In genomic region chr18:518081-518480, GRCh38 we compare ENCODE assay signal across 19 cellular contexts. TPM values are rescaled to one million over a fixed set of nuclear protein-coding genes. Genes with fewer than 3 reads are reported as not detected.
A peak's percentile ranks its signal among the peaks of the same experiment; 100 is the strongest.
DNase-seq lines count a peak whose midpoint lies in the region; ATAC-seq, FAIRE-seq and TF ChIP-seq lines count a peak whose summit lies in the region.
"Had no signal": no experiment of that assay in that cellular context is flagged by ENCODE, and none has a peak within 500 bp of the region (broad histone marks: within the 10 kb centered on the region; RNA-seq: fewer than 3 reads in every experiment).

No MANE protein-coding gene starts in this region.

- FAIRE-seq in endothelial cell of umbilical vein (lab: Jason Lieb, UNC) = no peak
- FAIRE-seq: A549, GM12878, H1 had no signal

- no peaks in the 10 kb centered on the region for H4K20me1 ChIP-seq in endothelial cell of umbilical vein (replicated peaks; ENCODE audit: control insufficient read depth, extremely low read depth, insufficient read depth, low read length)

- POLR2A ChIA-PET in endothelial cell of umbilical vein (lab: Charles Lee) = interaction anchor here (1.2 kb wide), 1 partner anchor 251 kb away, joined by 3 read pairs; the partner anchor contains the start of gene THOC1

- dilution Hi-C loops in endothelial cell of umbilical vein (cut with MboI; ENCODE audit: extremely low pct_ligation_motif_present, low sequenced_read_pairs) = no loop called here

- H3K9ac ChIP-seq in endothelial cell of umbilical vein (replicated peaks; ENCODE audit: extremely low read depth, insufficient read depth, low read length) = no peak overlapping the region

- H2AFZ ChIP-seq in endothelial cell of umbilical vein (ENCODE audit: low read depth, low read length) = no peak overlapping the region

- no peak for TF ChIP-seq CTCF in endothelial cell of umbilical vein (IDR thresholded peaks at IDR 0.05; ENCODE audit: extremely low read depth in 1 of 2, insufficient read depth in 1 of 2, low read depth in 1 of 2, low read length in 2 of 2)
- TF ChIP-seq CTCF in mesothelial cell of epicardium (IDR thresholded peaks at IDR 0.05; ENCODE audit: unreplicated experiment) = no peak
- no peak for TF ChIP-seq CTCF in stomach (IDR thresholded peaks at IDR 0.05)

- H3K27me3 Mint-ChIP-seq in mesothelial cell of epicardium (ENCODE audit: low read depth) = no peaks in the 10 kb centered on the region
- H3K27me3 Mint-ChIP-seq in stimulated activated naive CD8-positive, alpha-beta T cell treated with anti-CD3 and anti-CD28 coated beads, Interleukin-15, amount 100 ng/mL, for 72 hours = peaks cover 23% of the 10 kb centered on the region

- TF ChIP-seq POLR2A in endothelial cell of umbilical vein (IDR thresholded peaks at IDR 0.05; ENCODE audit: low read depth, low read length) = no peak
- no peak for TF ChIP-seq POLR2A in stomach (IDR thresholded peaks at IDR 0.05)

- BruUV-seq in endothelial cell of umbilical vein (replicated peaks; lab: Mats Ljungman, UMichigan) = no TSS peak

- H3K36me3 ChIP-seq in endothelial cell of umbilical vein (ENCODE audit: control insufficient read depth in 2 of 2, extremely low read depth in 1 of 2, insufficient read depth in 2 of 2, low read length in 2 of 2) (no peaks in the 10 kb centered on the region), stomach (no peaks in the 10 kb centered on the region)
- H3K36me3 ChIP-seq: SJCRH30 had no signal

- no peak for TF ChIP-seq EP300 in stomach (IDR thresholded peaks at IDR 0.05)

- H3K27ac ChIP-seq in endothelial cell of umbilical vein (ENCODE audit: insufficient read depth, low read depth, low read length) = peak overlapping the region; percentile 82
- no peak overlapping the region for H3K27ac ChIP-seq in stomach
- H3K27ac ChIP-seq: A549, SJCRH30 had no signal

- H3K4me2 ChIP-seq in endothelial cell of umbilical vein (ENCODE audit: insufficient read depth, low read length) = no peak overlapping the region
- H3K4me2 ChIP-seq: A549 had no signal

- H3K4me1 ChIP-seq in endothelial cell of umbilical vein (ENCODE audit: control insufficient read depth, extremely low read depth, insufficient read depth, low read length) (peaks cover 35% of the 10 kb centered on the region), stomach (peaks cover 0 to 14% (median 9%) of the 10 kb centered on the region in 4 donors)
- H3K4me1 ChIP-seq: SJCRH30 had no signal

- H3K4me3 ChIP-seq in endothelial cell of umbilical vein (replicated peaks in 1 of 3; ENCODE audit: insufficient read depth in 1 of 3, low read depth in 1 of 3, low read length in 3 of 3) = no peak overlapping the region
- no peak overlapping the region for H3K4me3 ChIP-seq in stomach
- H3K4me3 ChIP-seq: A549, GM12878, SJCRH30 had no signal

- H3K4me1 Mint-ChIP-seq in mesothelial cell of epicardium = peaks cover 34% of the 10 kb centered on the region
- peaks cover 15% of the 10 kb centered on the region for H3K4me1 Mint-ChIP-seq in stimulated activated naive CD8-positive, alpha-beta T cell treated with anti-CD3 and anti-CD28 coated beads, Interleukin-15, amount 100 ng/mL, for 72 hours

- H3K79me2 ChIP-seq in endothelial cell of umbilical vein (ENCODE audit: control insufficient read depth, insufficient read depth, low read length) = no peaks in the 10 kb centered on the region

- no peak overlapping the region for H3K4me3 Mint-ChIP-seq in mesothelial cell of epicardium
- no peak overlapping the region for H3K4me3 Mint-ChIP-seq in stimulated activated naive CD8-positive, alpha-beta T cell treated with anti-CD3 and anti-CD28 coated beads, Interleukin-15, amount 100 ng/mL, for 72 hours
- H3K4me3 Mint-ChIP-seq: CD4-positive, alpha-beta memory T cell had no signal

- CTCF ChIA-PET in endothelial cell of umbilical vein (lab: Charles Lee) = interaction anchor here (1.1 to 1.4 kb wide), 3 partner anchors 22 to 98 kb away, joined by 3 to 5 read pairs (median 4); no protein-coding TSS in a partner anchor

- intact Hi-C loops in endothelial cell of umbilical vein (cut with micrococcal nuclease) = loop anchor here (5.0 kb wide), 1 partner anchor 251 kb away; the partner anchor contains the start of gene THOC1
- intact Hi-C loops in stomach (cut with DNase I; ENCODE audit: low total_unique reads) = no loop called here

- peaks cover 4% of the 10 kb centered on the region for H3K9me3 Mint-ChIP-seq in mesothelial cell of epicardium
- H3K9me3 Mint-ChIP-seq in stimulated activated naive CD8-positive, alpha-beta T cell treated with anti-CD3 and anti-CD28 coated beads, Interleukin-15, amount 100 ng/mL, for 72 hours = peaks cover 7 to 8% of the 10 kb centered on the region in 2 donors

- DNase-seq in ELR (ENCODE audit: low read depth) (peak; percentile 52), NCI-H226 (peak; percentile 49), endothelial cell of umbilical vein (ENCODE audit: low read depth, low spot score) (no peak), mesothelial cell of epicardium (ENCODE audit: low spot score in 2 of 2, unreplicated experiment in 2 of 2) (no peak), stomach (no peak)
- no peak for DNase-seq in stimulated activated naive CD8-positive, alpha-beta T cell treated with anti-CD3 and anti-CD28 coated beads, Interleukin-15, amount 100 ng/mL, for 72 hours
- DNase-seq in stimulated activated CD8-positive, alpha-beta memory T cell treated with anti-CD3 and anti-CD28 coated beads, Interleukin-4, amount 100 ng/mL, for 48 hours = no peak
- DNase-seq: Calu3; CD4-positive, alpha-beta memory T cell; Karpas-422; NCI-H1436; NCI-H1930; NCI-H345; NCI-H524 treated with DMSO at 0.1 percent for 48 hours; SJCRH30 had no signal

- no peak for ATAC-seq in HG03175 (IDR thresholded peaks at IDR 0.05; ENCODE audit: unreplicated experiment)
- ATAC-seq in stimulated activated naive CD8-positive, alpha-beta T cell treated with anti-CD3 and anti-CD28 coated beads, Interleukin-15, amount 100 ng/mL, for 72 hours = no peak
- ATAC-seq: A549 had no signal

- H3K36me3 Mint-ChIP-seq in mesothelial cell of epicardium = peaks cover 3% of the 10 kb centered on the region

- H3K9me3 ChIP-seq in endothelial cell of umbilical vein (replicated peaks; ENCODE audit: control insufficient read depth, insufficient read depth, low read length) = no peaks in the 10 kb centered on the region
- no peaks in the 10 kb centered on the region for H3K9me3 ChIP-seq in stomach
- H3K9me3 ChIP-seq: A549, SJCRH30 had no signal

- H3K27me3 ChIP-seq in endothelial cell of umbilical vein (ENCODE audit: control insufficient read depth in 2 of 2, insufficient read depth in 2 of 2, low read length in 2 of 2) (no peaks in the 10 kb centered on the region), stomach (no peaks in the 10 kb centered on the region)
- H3K27me3 ChIP-seq: SJCRH30 had no signal

- H3K27ac Mint-ChIP-seq in mesothelial cell of epicardium = peak overlapping the region; percentile 77
- H3K27ac Mint-ChIP-seq in stimulated activated naive CD8-positive, alpha-beta T cell treated with anti-CD3 and anti-CD28 coated beads, Interleukin-15, amount 100 ng/mL, for 72 hours = no peak overlapping the region
- H3K27ac Mint-ChIP-seq: CD4-positive, alpha-beta memory T cell had no signal

- WGBS in stomach, 5 donors = 86 to 94% (median 93%) methylated on average over 3 of the region's 3 CpGs

- no peaks in the 10 kb centered on the region for H3K9me1 ChIP-seq in endothelial cell of umbilical vein (replicated peaks; ENCODE audit: control insufficient read depth, extremely low read depth, insufficient read depth, low read length)

TF ChIP-seq in endothelial cell of umbilical vein, 7 proteins besides CTCF, POLR2A, EP300 and RAD21:
- peak; percentile 9 for TF ChIP-seq GATA2 (IDR thresholded peaks at IDR 0.05; ENCODE audit: insufficient read depth, insufficient read length, low read depth, low read length)
- no peak for TF ChIP-seq FOS (IDR thresholded peaks at IDR 0.05; ENCODE audit: borderline replicate concordance, insufficient read depth, low read length)

RNA-seq across cellular contexts. Expression of gene COLEC12, which starts 17.6 kb away (rescaled TPM):
- total RNA-seq in endothelial cell of umbilical vein (13.8 and 17.1 TPM in 2 replicates), mesothelial cell of epicardium (68.7 to 70.5 TPM (median 70.0 TPM) in 3 replicates), stomach (10 to 100 TPM in 2 of 5 donors, 1 to 10 TPM in 3; 5.2 to 37.5 (median 8.0) TPM)
- polyA plus RNA-seq in endothelial cell of umbilical vein (7.6 and 8.0 TPM in 2 replicates), stomach (1 to 10 TPM; 1.7 to 2.1 (median 1.8) TPM)
- 6.0 and 7.4 TPM in 2 replicates for polyA plus RNA-seq in endothelial cell of umbilical vein (2011; cell fraction: cytosol; rRNA removed)
- 8.7 and 11.4 TPM in 2 replicates for polyA plus RNA-seq in endothelial cell of umbilical vein (2011; cell fraction: nucleus; rRNA removed)
- 6.0 and 8.4 TPM in 2 replicates for polyA plus RNA-seq in endothelial cell of umbilical vein (2012)
- polyA minus RNA-seq in endothelial cell of umbilical vein = 6.6 and 8.5 TPM in 2 replicates
- polyA minus RNA-seq in endothelial cell of umbilical vein (2011; cell fraction: cytosol; rRNA and poly(A)+ RNA removed) = not detected
- polyA minus RNA-seq in endothelial cell of umbilical vein (2011; cell fraction: nucleus; rRNA and poly(A)+ RNA removed) = 6.1 and 7.1 TPM in 2 replicates
- total RNA-seq: Calu3, SJCRH30 had no signal
- polyA plus RNA-seq: CD4-positive, alpha-beta memory T cell had no signal

Comparison
In these comparisons a context has a peak if more than half of its experiments do, and no peak if none do; other contexts are left out.
1. DNase-seq: peak in ELR (single experiment) and NCI-H226 (single experiment); none in endothelial cell of umbilical vein (single experiment), mesothelial cell of epicardium (0 of 2), stimulated activated naive CD8-positive, alpha-beta T cell treated with anti-CD3 and anti-CD28 coated beads, Interleukin-15, amount 100 ng/mL, for 72 hours (0 of 2), stimulated activated CD8-positive, alpha-beta memory T cell treated with anti-CD3 and anti-CD28 coated beads, Interleukin-4, amount 100 ng/mL, for 48 hours (single experiment) and stomach (single experiment).